9 cellular contexts compared by ENCODE assay signal in the genomic region with DNA sequence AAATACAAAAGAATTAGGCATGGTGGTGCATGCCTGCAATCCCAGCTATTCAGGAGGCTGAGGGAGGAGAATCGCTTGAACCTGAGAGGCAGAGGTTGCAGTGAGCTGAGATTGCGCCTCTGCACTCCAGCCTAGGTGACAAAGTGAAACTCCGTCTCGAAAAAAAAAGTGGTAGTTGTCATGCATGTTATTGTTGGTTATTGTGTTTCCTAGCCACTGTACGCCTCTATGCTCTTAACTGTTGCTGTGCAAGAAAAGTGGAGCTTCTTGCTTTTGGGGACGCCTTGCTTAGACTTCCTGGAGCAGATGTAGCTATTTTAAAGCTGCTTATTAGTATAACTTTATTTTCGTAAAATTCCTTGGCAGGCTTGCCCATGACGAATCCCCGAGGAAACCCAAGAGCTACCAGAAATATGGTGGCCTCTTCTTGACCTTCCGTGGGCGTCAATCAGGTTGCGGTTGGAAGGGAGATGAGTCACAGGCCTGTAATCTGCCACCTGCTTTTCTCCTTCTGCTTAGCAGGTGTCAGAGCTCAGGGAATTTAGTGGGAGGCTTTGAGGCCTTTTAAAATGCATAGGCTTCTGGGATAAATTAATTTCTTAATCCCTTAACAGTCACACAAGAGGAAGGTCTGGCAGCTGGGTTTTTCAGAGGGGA. TPM values are rescaled to one million over a fixed set of nuclear protein-coding genes. Genes with fewer than 3 reads are reported as not detected.
DNase-seq lines count a peak whose midpoint lies in the region; ATAC-seq and TF ChIP-seq lines count a peak whose summit lies in the region.
"Had no signal": no experiment of that assay in that cellular context is flagged by ENCODE, and none has a peak within 500 bp of the region (broad histone marks: within the 10 kb centered on the region; RNA-seq: fewer than 3 reads in every experiment).

No MANE protein-coding gene starts in this region.

- ATAC-seq in GM21423 (IDR thresholded peaks at IDR 0.05; ENCODE audit: unreplicated experiment) (peak; percentile 95), lower lobe of right lung (peak; percentile 60 to 85)

- H3K9me3 Mint-ChIP-seq in Calu3 (ENCODE audit: low read depth, unreplicated experiment), result no peaks in the 10 kb centered on the region

- peaks cover 44% of the 10 kb centered on the region for H3K4me1 Mint-ChIP-seq in Calu3 (ENCODE audit: low read depth, unreplicated experiment)

- no peaks in the 10 kb centered on the region for H3K9me3 ChIP-seq in lower lobe of right lung
- H3K9me3 ChIP-seq: tibial nerve had no signal

- DNase-seq in Calu3, result peak; percentile 90
- peak; percentile 78 for DNase-seq in HK-2 (ENCODE audit: unreplicated experiment)
- DNase-seq in T follicular helper cell (ENCODE audit: low read depth), result peak; percentile 45
- peak; percentile 96 for DNase-seq in astrocyte of the hippocampus (ENCODE audit: low read depth, low spot score)
- no peak for DNase-seq in lower lobe of right lung
- DNase-seq in stimulated activated CD8-positive, alpha-beta memory T cell treated with anti-CD3 and anti-CD28 coated beads, Interleukin-4, amount 100 ng/mL, for 48 hours, result peak; percentile 64
- DNase-seq in cortex of kidney (lab: John Stamatoyannopoulos, UW), result no peak

- BruUV-seq in Calu3 (replicated peaks; lab: Mats Ljungman, UMichigan), result no TSS peak

- CTCF ChIA-PET in Calu3 (lab: Charles Lee), result interaction anchor here (0.9 to 2.4 kb wide), 10 partner anchors 9 to 175 kb away, joined by 3 to 9 read pairs (median 4); a partner anchor contains a TSS

- TF ChIP-seq CTCF in Calu3 (IDR thresholded peaks at IDR 0.05; ENCODE audit: unreplicated experiment), result no peak
- no peak for TF ChIP-seq CTCF in lower lobe of right lung (IDR thresholded peaks at IDR 0.05)

- no peaks in the 10 kb centered on the region for H3K36me3 ChIP-seq in lower lobe of right lung
- H3K36me3 ChIP-seq: tibial nerve had no signal

- peaks cover 22% of the 10 kb centered on the region for H3K36me3 Mint-ChIP-seq in Calu3 (ENCODE audit: insufficient read depth, unreplicated experiment)

- peak overlapping the region; percentile 98 for H3K27ac Mint-ChIP-seq in Calu3 (ENCODE audit: unreplicated experiment)

- H3K27me3 ChIP-seq in lower lobe of right lung (ENCODE audit: low read depth), result no peaks in the 10 kb centered on the region
- H3K27me3 ChIP-seq: tibial nerve had no signal

- intact Hi-C loops in Calu3 (cut with micrococcal nuclease; ENCODE audit: unreplicated experiment), result loop anchor here (5.0 kb wide), 2 partner anchors 54 to 69 kb away; a partner anchor contains a TSS
- intact Hi-C loops in lower lobe of right lung (cut with DNase I), result no loop called here

- H3K27ac ChIP-seq in lower lobe of right lung, result no peak overlapping the region
- H3K27ac ChIP-seq: tibial nerve had no signal

- H3K4me3 Mint-ChIP-seq in Calu3 (ENCODE audit: low read depth, unreplicated experiment), result peak overlapping the region; percentile 47

- H3K4me3 ChIP-seq in lower lobe of right lung, result no peak overlapping the region
- H3K4me3 ChIP-seq: tibial nerve had no signal

- H3K27me3 Mint-ChIP-seq in Calu3 (ENCODE audit: unreplicated experiment), result no peaks in the 10 kb centered on the region

- H3K4me1 ChIP-seq in lower lobe of right lung, result peaks cover 22% of the 10 kb centered on the region

RNA-seq across cellular contexts. Expression of a gene that starts 17.3 kb away (rescaled TPM):
- 0.32 and 0.78 TPM in 2 replicates for total RNA-seq in Calu3 (2022)
- total RNA-seq in lower lobe of right lung, result 1.2 TPM

RNA-seq across cellular contexts. Expression of a gene that starts 54.7 kb away (rescaled TPM):
- total RNA-seq in Calu3 (2022) (16.6 and 18.7 TPM in 2 replicates), lower lobe of right lung (46.9 TPM)

Comparison
In these comparisons a context has a peak if more than half of its experiments do, and no peak if none do; other contexts are left out.
1. DNase-seq: peak in Calu3 (single experiment), HK-2 (single experiment), T follicular helper cell (single experiment), astrocyte of the hippocampus (single experiment) and stimulated activated CD8-positive, alpha-beta memory T cell treated with anti-CD3 and anti-CD28 coated beads, Interleukin-4, amount 100 ng/mL, for 48 hours (single experiment); none in lower lobe of right lung (single experiment) and cortex of kidney (single experiment).